ENCODE assay signal across 9 cellular contexts in the genomic region with DNA sequence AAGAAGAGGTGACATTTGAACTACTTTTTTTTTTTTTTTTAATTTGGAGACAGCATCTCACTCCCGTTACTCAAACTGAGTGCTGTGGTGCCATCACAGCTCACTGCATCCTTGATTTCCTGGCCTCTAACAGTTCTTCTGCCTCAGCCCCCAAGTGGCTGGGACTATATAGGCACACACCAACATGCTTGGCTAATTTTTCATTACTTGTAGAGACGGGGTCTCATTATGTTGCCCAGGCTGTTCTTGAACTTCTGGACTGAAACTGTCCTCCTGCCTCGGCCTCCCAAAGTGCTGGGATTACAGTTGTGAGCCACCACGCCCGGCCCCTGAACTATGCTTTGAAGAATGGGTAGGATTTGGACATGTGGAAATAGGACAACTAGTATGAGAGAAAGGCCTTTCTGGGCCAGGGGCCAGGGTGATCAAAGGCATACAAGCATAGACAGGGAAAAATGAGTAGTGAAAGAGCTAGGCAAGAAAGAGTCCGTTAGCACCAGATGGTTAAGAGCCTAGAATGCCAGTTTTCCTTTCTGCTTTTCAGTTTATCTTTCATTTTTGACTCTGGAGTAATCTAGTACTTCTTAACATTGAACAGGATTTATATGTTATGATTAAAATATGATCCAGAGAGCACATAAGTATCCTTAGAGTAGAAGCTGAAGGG. TPM values are rescaled to one million over a fixed set of nuclear protein-coding genes. Genes with fewer than 3 reads are reported as not detected.
DNase-seq lines count a peak whose midpoint lies in the region; ATAC-seq and TF ChIP-seq lines count a peak whose summit lies in the region.
"Had no signal": no experiment of that assay in that cellular context is flagged by ENCODE, and none has a peak within 500 bp of the region (broad histone marks: within the 10 kb centered on the region; RNA-seq: fewer than 3 reads in every experiment).

No MANE protein-coding gene starts in this region.

- ATAC-seq in sciatic nerve, result peak; percentile 75

- peaks cover 5% of the 10 kb centered on the region for H3K4me1 Mint-ChIP-seq in HFFc6 (ENCODE audit: low read depth)

- intact Hi-C loops in sciatic nerve (cut with DNase I), result no loop called here

- peaks cover 4% of the 10 kb centered on the region; the same call in 1 of the 2 replicates for H3K36me3 Mint-ChIP-seq in HFFc6 (ENCODE audit: low read depth)

- peak; percentile 17 for DNase-seq in NB4 (ENCODE audit: low read depth)
- DNase-seq in fibroblast of peridontal ligament (ENCODE audit: extremely low read depth), result peak; percentile 8
- DNase-seq in sciatic nerve (ENCODE audit: low spot score), result peak; percentile 61
- no peak for DNase-seq in NCI-H524 (lab: John Stamatoyannopoulos, UW)
- DNase-seq in HFFc6, result no peak
- DNase-seq in UCSD-AML1 (lab: John Stamatoyannopoulos, UW; ENCODE audit: unreplicated experiment), result no peak
- DNase-seq: effector CD4-positive, alpha-beta T cell; SIG-M5 had no signal

- TF ChIP-seq CTCF in GM12872 (IDR thresholded peaks at IDR 0.05; ENCODE audit: insufficient read depth, low read depth, low read length), result peak; percentile 50; the same call in 2 of the 3 replicates
- TF ChIP-seq CTCF in NB4 (IDR thresholded peaks at IDR 0.05; ENCODE audit: low read depth, low read length), result no peak
- no peak for TF ChIP-seq CTCF in HFFc6 (IDR thresholded peaks at IDR 0.05)

- H3K4me3 Mint-ChIP-seq in HFFc6, result no peak overlapping the region

- no peak overlapping the region for H3K4me3 ChIP-seq in NB4 (ENCODE audit: low read depth, low read length)

- H3K27ac Mint-ChIP-seq in HFFc6, result no peak overlapping the region

- TF ChIP-seq POLR2A in NB4 (IDR thresholded peaks at IDR 0.05; ENCODE audit: extremely low read depth, insufficient read length), result no peak

- H3K27me3 Mint-ChIP-seq in HFFc6 (ENCODE audit: insufficient read depth), result no peaks in the 10 kb centered on the region

- no peaks in the 10 kb centered on the region for H3K9me3 Mint-ChIP-seq in HFFc6

RNA-seq across cellular contexts. Expression of a gene that starts 6.3 kb away (rescaled TPM):
- 59.6 TPM for total RNA-seq in sciatic nerve
- total RNA-seq in HFFc6 (2021; fragmentation: NEBNext Ultra II Directional; extraction: Animal tissue kit (Norgen Biotek cat#: 25700)), result 10 to 100 TPM; 14.5 to 16.9 (median 16.0) TPM

Comparison
In these comparisons a context has a peak if more than half of its experiments do, and no peak if none do; other contexts are left out.
1. DNase-seq: peak in NB4 (single experiment), fibroblast of peridontal ligament (single experiment) and sciatic nerve (single experiment); none in NCI-H524 (0 of 2), HFFc6 (single experiment) and UCSD-AML1 (single experiment).